10 cellular contexts compared by ENCODE assay signal in genomic region chr7:26196305-26196704, GRCh38. TPM values are rescaled to one million over a fixed set of nuclear protein-coding genes. Genes with fewer than 3 reads are reported as not detected.
DNase-seq lines count a peak whose midpoint lies in the region; ATAC-seq, FAIRE-seq and TF ChIP-seq lines count a peak whose summit lies in the region.
"Had no signal": no experiment of that assay in that cellular context is flagged by ENCODE, and none has a peak within 500 bp of the region (broad histone marks: within the 10 kb centered on the region; RNA-seq: fewer than 3 reads in every experiment).

No MANE protein-coding gene starts in this region.

- peaks cover 69% of the 10 kb centered on the region for H3K36me3 ChIP-seq in lower lobe of right lung

- TF ChIP-seq EP300 in A549 (IDR thresholded peaks at IDR 0.05): no peak

- H3T11ph ChIP-seq in H9 (ENCODE audit: low read length): no peak overlapping the region

- no peak for DNase-seq in A549 (ENCODE audit: low read depth in 1 of 2, low spot score in 1 of 2)
- DNase-seq in H9: no peak
- no peak for DNase-seq in lower lobe of right lung
- DNase-seq in superior temporal gyrus (ENCODE audit: extremely low spot score): no peak
- no peak for DNase-seq in head of caudate nucleus
- DNase-seq: DMS 273 treated with DMSO at 0.1 percent for 48 hours, NCI-H524 treated with DMSO at 0.1 percent for 48 hours had no signal

- 10% methylated on average over 4 of the region's 4 CpGs for WGBS in A549 (ENCODE audit: missing lambda C conversion rate)
- no CpG with 5 or more reads among the region's 4 CpGs for WGBS in H9 (ENCODE audit: extremely low coverage, insufficient read length, low lambda C conversion rate)

- H2BK5ac ChIP-seq in H9 (ENCODE audit: insufficient read length, low read length): no peak overlapping the region

- no peak overlapping the region for H3K56ac ChIP-seq in H9 (ENCODE audit: insufficient read length, low read depth, low read length)

- H2AFZ ChIP-seq in H9 (ENCODE audit: low read length): no peak overlapping the region

- H2BK120ac ChIP-seq in H9 (ENCODE audit: low read depth, low read length, poor library complexity, severe bottlenecking): no peak overlapping the region

- no peak for TF ChIP-seq RAD21 in A549 (conservative IDR thresholded peaks at IDR 0.05 in 1 of 2, IDR thresholded peaks at IDR 0.05 in 1 of 2)

- no peak overlapping the region for H3K14ac ChIP-seq in H9 (ENCODE audit: insufficient read depth, low read length)

- no peak overlapping the region for H3K23ac ChIP-seq in H9 (ENCODE audit: insufficient read length, low read depth, low read length)

- H3K18ac ChIP-seq in H9 (ENCODE audit: insufficient read length, low read depth, low read length): no peak overlapping the region

- peak overlapping the region; percentile 56 to 97 (median 67); a peak in 5 of 7 replicates for H3K27ac Mint-ChIP-seq in H9
- H3K27ac Mint-ChIP-seq in activated naive CD8-positive, alpha-beta T cell: peak overlapping the region; percentile 93

- H3K4me1 ChIP-seq in A549 (peaks cover 59% of the 10 kb centered on the region), H9 (ENCODE audit: insufficient read depth, low read length) (peaks cover 2% of the 10 kb centered on the region), lower lobe of right lung (peaks cover 64% of the 10 kb centered on the region)

- H3K9me3 Mint-ChIP-seq in H9: peaks cover 17 to 21% of the 10 kb centered on the region in 2 experiments
- H3K9me3 Mint-ChIP-seq in activated naive CD8-positive, alpha-beta T cell (ENCODE audit: low read depth): no peaks in the 10 kb centered on the region

- no peak overlapping the region for H4K8ac ChIP-seq in H9 (replicated peaks; ENCODE audit: insufficient read length, low read depth, low read length)

- peak overlapping the region; percentile 100 for H3K4me3 Mint-ChIP-seq in H9
- peak overlapping the region; percentile 99 for H3K4me3 Mint-ChIP-seq in activated naive CD8-positive, alpha-beta T cell

- intact Hi-C loops in lower lobe of right lung (cut with DNase I): no loop called here
- intact Hi-C loops in head of caudate nucleus (cut with DNase I): loop anchor here (10.0 kb wide), 1 partner anchor 112 kb away; no protein-coding TSS in a partner anchor

- peaks cover 87 to 91% (median 90%) of the 10 kb centered on the region in 3 experiments for H3K36me3 Mint-ChIP-seq in H9 (ENCODE audit: insufficient read depth in 1 of 3, low read depth in 3 of 3)
- peaks cover 51% of the 10 kb centered on the region for H3K36me3 Mint-ChIP-seq in activated naive CD8-positive, alpha-beta T cell

- no peak for TF ChIP-seq POLR2A in A549 (IDR thresholded peaks at IDR 0.05; ENCODE audit: low read length)

- no peak overlapping the region for H2BK15ac ChIP-seq in H9 (ENCODE audit: low read depth, low read length)

- H3K27ac ChIP-seq in A549 (peak overlapping the region in 1 of 2 experiments; percentile 13; a peak in 1 of 6 replicates), H9 (ENCODE audit: insufficient read length, low read depth, low read length) (no peak overlapping the region), lower lobe of right lung (no peak overlapping the region)

- H3K79me2 ChIP-seq in H9 (ENCODE audit: insufficient read depth, low read length): peaks cover 47% of the 10 kb centered on the region

- POLR2A ChIA-PET in A549 (lab: Yijun Ruan, JAX): interaction anchor here (1.3 kb wide), 1 partner anchor 30 kb away, joined by 3 read pairs; no protein-coding TSS in a partner anchor

- H3K4me1 Mint-ChIP-seq in H9: peaks cover 28 to 53% of the 10 kb centered on the region in 2 experiments
- H3K4me1 Mint-ChIP-seq in activated naive CD8-positive, alpha-beta T cell (ENCODE audit: low read depth): peaks cover 59% of the 10 kb centered on the region

- no peak overlapping the region for H3K4ac ChIP-seq in H9 (ENCODE audit: low read depth, low read length)

- H3K27me3 ChIP-seq in H9 (ENCODE audit: insufficient read depth, low read length): no peaks in the 10 kb centered on the region
- H3K27me3 ChIP-seq in lower lobe of right lung (ENCODE audit: low read depth): no peaks in the 10 kb centered on the region

- peaks cover 9% of the 10 kb centered on the region for H3K27me3 Mint-ChIP-seq in H9 (ENCODE audit: low read depth)
- H3K27me3 Mint-ChIP-seq in activated naive CD8-positive, alpha-beta T cell: no peaks in the 10 kb centered on the region

- ATAC-seq in A549 (no peak), lower lobe of right lung (no peak), GM21447 (IDR thresholded peaks at IDR 0.05; ENCODE audit: unreplicated experiment) (no peak), HG03139 (IDR thresholded peaks at IDR 0.05; ENCODE audit: unreplicated experiment) (no peak)

- H3K9ac ChIP-seq in H9 (ENCODE audit: extremely low read depth, insufficient read length, low read length): no peak overlapping the region

- no peak for FAIRE-seq in A549 (lab: Jason Lieb, UNC)

- peaks cover 3% of the 10 kb centered on the region for H3K79me1 ChIP-seq in H9 (ENCODE audit: insufficient read depth, low read depth, low read length, poor library complexity, severe bottlenecking)

- no peak overlapping the region for H4K91ac ChIP-seq in H9 (ENCODE audit: insufficient read length, low read depth, low read length)

- TF ChIP-seq CTCF in A549 (IDR thresholded peaks at IDR 0.05): no peak
- TF ChIP-seq CTCF in H9 (conservative IDR thresholded peaks at IDR 0.05): no peak
- no peak for TF ChIP-seq CTCF in lower lobe of right lung (IDR thresholded peaks at IDR 0.05)

- H3K9me3 ChIP-seq in A549 (no peaks in the 10 kb centered on the region), H9 (ENCODE audit: control insufficient read depth, low read depth, low read length) (no peaks in the 10 kb centered on the region), lower lobe of right lung (no peaks in the 10 kb centered on the region)

- H4K5ac ChIP-seq in H9 (ENCODE audit: insufficient read length, low read depth, low read length): no peak overlapping the region

- no peak overlapping the region for H2AK5ac ChIP-seq in H9 (ENCODE audit: insufficient read length, low read length)

- H2BK12ac ChIP-seq in H9 (ENCODE audit: insufficient read length, low read depth, low read length): no peak overlapping the region

- CTCF ChIA-PET in A549 (lab: Yijun Ruan, JAX): interaction anchor here (1.0 to 5.1 kb wide), 8 partner anchors 8 to 304 kb away, joined by 3 to 42 read pairs (median 8); no protein-coding TSS in a partner anchor

- peaks cover 3% of the 10 kb centered on the region for H3K23me2 ChIP-seq in H9 (ENCODE audit: insufficient read length, low read depth, low read length, poor library complexity, severe bottlenecking)

- H3K4me3 ChIP-seq in A549 (peak overlapping the region; percentile 89), lower lobe of right lung (peak overlapping the region; percentile 83)

- H4K20me1 ChIP-seq in H9 (ENCODE audit: control insufficient read depth, insufficient read depth, insufficient read length): no peaks in the 10 kb centered on the region

- no peak overlapping the region for H2BK20ac ChIP-seq in H9 (ENCODE audit: low read depth, low read length, poor library complexity, severe bottlenecking)

- H3K4me2 ChIP-seq in A549 (peak overlapping the region; percentile 75), H9 (ENCODE audit: insufficient read depth, insufficient read length, low read length) (peak overlapping the region; percentile 87)

TF ChIP-seq in A549, 52 proteins besides CTCF, POLR2A, EP300 and RAD21 (continues in another document):
- no peak for TF ChIP-seq RFX5 (IDR thresholded peaks at IDR 0.05)
- TF ChIP-seq KDM1A (IDR thresholded peaks at IDR 0.05; ENCODE audit: low read depth): no peak
- TF ChIP-seq HDAC2 (IDR thresholded peaks at IDR 0.05): no peak
- TF ChIP-seq CEBPB (IDR thresholded peaks at IDR 0.05): no peak
- no peak for TF ChIP-seq ZFP36 (IDR thresholded peaks at IDR 0.05; ENCODE audit: borderline replicate concordance, partially characterized antibody)
- TF ChIP-seq CHD2 (IDR thresholded peaks at IDR 0.05; ENCODE audit: low read length, partially characterized antibody): no peak
- no peak; the same call in 1 of the 2 replicates for TF ChIP-seq TP53 (CRISPR knock-in tag; IDR thresholded peaks at IDR 0.05)
- no peak for TF ChIP-seq PBX3 (IDR thresholded peaks at IDR 0.05)
- no peak for TF ChIP-seq CBX2 (IDR thresholded peaks at IDR 0.05; ENCODE audit: borderline replicate concordance, low read depth)
- TF ChIP-seq EHF (CRISPR knock-in tag; IDR thresholded peaks at IDR 0.05): no peak
- TF ChIP-seq ESRRA (IDR thresholded peaks at IDR 0.05; ENCODE audit: borderline replicate concordance, low read length): no peak

RNA-seq across cellular contexts. Expression of gene HNRNPA2B1, which starts 4.2 kb away (rescaled TPM):
- polyA plus RNA-seq in A549 (2011; rRNA removed): 595 and 1,070 TPM in 2 replicates
- polyA plus RNA-seq in A549 (2012; cell fraction: cytosol; rRNA removed): 507 and 660 TPM in 2 replicates
- polyA plus RNA-seq in A549 (2012; cell fraction: nucleus; rRNA removed): 180 and 246 TPM in 2 replicates
- 2,246 to 2,255 TPM (median 2,251 TPM) in 3 replicates for polyA plus RNA-seq in A549 (2017; fragmentation: RNase III; extraction: RNeasy Plus Mini Kit Qiagen cat#74134 plus additional on column Dnase treatment)
- polyA minus RNA-seq in A549 (2011; rRNA and poly(A)+ RNA removed): 124 and 138 TPM in 2 replicates
- total RNA-seq in H9 (2021): 1,123 and 1,137 TPM in 2 replicates
- 368 TPM for total RNA-seq in lower lobe of right lung

RNA-seq across cellular contexts. Expression of gene CBX3, which starts 5.2 kb away (rescaled TPM):
- 177 and 275 TPM in 2 replicates for polyA plus RNA-seq in A549 (2011; rRNA removed)
- 82.7 and 88.6 TPM in 2 replicates for polyA plus RNA-seq in A549 (2012; cell fraction: cytosol; rRNA removed)
- polyA plus RNA-seq in A549 (2012; cell fraction: nucleus; rRNA removed): 58.0 and 66.0 TPM in 2 replicates
- 286 to 298 TPM (median 288 TPM) in 3 replicates for polyA plus RNA-seq in A549 (2017; fragmentation: RNase III; extraction: RNeasy Plus Mini Kit Qiagen cat#74134 plus additional on column Dnase treatment)
- polyA minus RNA-seq in A549 (2011; rRNA and poly(A)+ RNA removed): 19.6 and 28.2 TPM in 2 replicates
- total RNA-seq in H9 (2021): 287 and 288 TPM in 2 replicates
- 94.3 TPM for total RNA-seq in lower lobe of right lung

RNA-seq across cellular contexts. Expression of gene NFE2L3, which starts 44.3 kb away (rescaled TPM):
- 9.6 and 11.4 TPM in 2 replicates for polyA plus RNA-seq in A549 (2011; rRNA removed)
- polyA plus RNA-seq in A549 (2012; cell fraction: cytosol; rRNA removed): 3.8 and 4.8 TPM in 2 replicates
- 6.3 and 8.0 TPM in 2 replicates for polyA plus RNA-seq in A549 (2012; cell fraction: nucleus; rRNA removed)
- polyA plus RNA-seq in A549 (2017; fragmentation: RNase III; extraction: RNeasy Plus Mini Kit Qiagen cat#74134 plus additional on column Dnase treatment): 4.9 to 10.0 TPM (median 6.7 TPM) in 3 replicates
- polyA minus RNA-seq in A549 (2011; rRNA and poly(A)+ RNA removed): 3.1 and 3.4 TPM in 2 replicates
- total RNA-seq in H9 (2021): 46.1 and 46.9 TPM in 2 replicates
- total RNA-seq in lower lobe of right lung: 4.8 TPM
